ENCODE assay signal across 1 cellular context in the genomic region with DNA sequence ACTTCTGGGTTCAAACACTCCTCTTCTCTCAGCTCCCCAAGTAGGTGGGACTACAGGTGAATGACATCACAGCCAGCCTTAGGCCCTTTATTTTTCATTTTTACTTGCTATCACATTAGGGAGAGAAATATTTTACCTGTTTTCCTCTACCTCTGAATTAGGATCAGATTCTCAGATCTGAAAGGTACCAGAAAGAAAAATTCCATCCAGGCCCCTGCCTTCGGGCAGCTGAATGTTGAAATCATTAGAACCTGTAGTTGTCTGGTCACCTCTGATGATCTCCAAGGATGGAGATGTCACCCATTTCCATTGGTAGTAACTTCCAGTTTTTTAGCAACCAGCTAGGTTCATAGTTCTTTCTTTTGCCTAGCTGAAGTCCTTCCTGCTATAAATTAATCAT.
TF ChIP-seq lines count a peak whose summit lies in the region.

No MANE protein-coding gene starts in this region.

TF ChIP-seq in IMR-90, 13 proteins besides CTCF, POLR2A, EP300 and RAD21:
- TF ChIP-seq NFE2L2 (IDR thresholded peaks at IDR 0.05; ENCODE audit: low read depth, low read length): no peak
- no peak for TF ChIP-seq FOS (IDR thresholded peaks at IDR 0.05; ENCODE audit: low read depth, low read length)
- TF ChIP-seq CHD1 (IDR thresholded peaks at IDR 0.05; ENCODE audit: low read depth, low read length): no peak
- no peak for TF ChIP-seq MXI1 (IDR thresholded peaks at IDR 0.05; ENCODE audit: borderline replicate concordance, low read depth, low read length)
- TF ChIP-seq RCOR1 (IDR thresholded peaks at IDR 0.05; ENCODE audit: insufficient replicate concordance, low read length): no peak
- no peak for TF ChIP-seq BHLHE40 (IDR thresholded peaks at IDR 0.05; ENCODE audit: low read depth, low read length)
- TF ChIP-seq, protein P1, sequence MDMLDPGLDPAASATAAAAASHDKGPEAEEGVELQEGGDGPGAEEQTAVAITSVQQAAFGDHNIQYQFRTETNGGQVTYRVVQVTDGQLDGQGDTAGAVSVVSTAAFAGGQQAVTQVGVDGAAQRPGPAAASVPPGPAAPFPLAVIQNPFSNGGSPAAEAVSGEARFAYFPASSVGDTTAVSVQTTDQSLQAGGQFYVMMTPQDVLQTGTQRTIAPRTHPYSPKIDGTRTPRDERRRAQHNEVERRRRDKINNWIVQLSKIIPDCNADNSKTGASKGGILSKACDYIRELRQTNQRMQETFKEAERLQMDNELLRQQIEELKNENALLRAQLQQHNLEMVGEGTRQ (IDR thresholded peaks at IDR 0.05; ENCODE audit: low read depth, low read length): no peak
- TF ChIP-seq RFX5 (IDR thresholded peaks at IDR 0.05; ENCODE audit: low read depth, low read length): no peak
- TF ChIP-seq CEBPB (IDR thresholded peaks at IDR 0.05; ENCODE audit: low read depth, low read length): no peak
- TF ChIP-seq, protein P2, sequence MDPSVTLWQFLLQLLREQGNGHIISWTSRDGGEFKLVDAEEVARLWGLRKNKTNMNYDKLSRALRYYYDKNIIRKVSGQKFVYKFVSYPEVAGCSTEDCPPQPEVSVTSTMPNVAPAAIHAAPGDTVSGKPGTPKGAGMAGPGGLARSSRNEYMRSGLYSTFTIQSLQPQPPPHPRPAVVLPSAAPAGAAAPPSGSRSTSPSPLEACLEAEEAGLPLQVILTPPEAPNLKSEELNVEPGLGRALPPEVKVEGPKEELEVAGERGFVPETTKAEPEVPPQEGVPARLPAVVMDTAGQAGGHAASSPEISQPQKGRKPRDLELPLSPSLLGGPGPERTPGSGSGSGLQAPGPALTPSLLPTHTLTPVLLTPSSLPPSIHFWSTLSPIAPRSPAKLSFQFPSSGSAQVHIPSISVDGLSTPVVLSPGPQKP (IDR thresholded peaks at IDR 0.05; ENCODE audit: borderline replicate concordance, low read depth, low read length): no peak
- no peak for TF ChIP-seq MAZ (IDR thresholded peaks at IDR 0.05; ENCODE audit: borderline replicate concordance, low read depth, low read length)
- TF ChIP-seq MAFK (IDR thresholded peaks at IDR 0.05; ENCODE audit: low read depth, low read length): no peak
- TF ChIP-seq SMC3 (IDR thresholded peaks at IDR 0.05; ENCODE audit: low read depth, low read length): no peak
TF ChIP-seq in IMR-90: peak in this region for 0.
